18 cellular contexts compared by ENCODE assay signal in genomic region chr18:5618037-5618688, GRCh38.
A peak's percentile ranks its signal among the peaks of the same experiment; 100 is the strongest.
DNase-seq lines count a peak whose midpoint lies in the region; ATAC-seq, FAIRE-seq and TF ChIP-seq lines count a peak whose summit lies in the region.
"Had no signal": no experiment of that assay in that cellular context is flagged by ENCODE, and none has a peak within 500 bp of the region (broad histone marks: within the 10 kb centered on the region; RNA-seq: fewer than 3 reads in every experiment).

No MANE protein-coding gene starts in this region.

- H3K36me3 Mint-ChIP-seq in activated naive CD8-positive, alpha-beta T cell treated with anti-CD3 and anti-CD28 coated beads, Interleukin-2, amount 50 U/mL, for 24 hours (ENCODE audit: low read depth), result no peaks in the 10 kb centered on the region
- H3K36me3 Mint-ChIP-seq: CD14-positive monocyte; CD8-positive, alpha-beta T cell had no signal

- peaks cover 10% of the 10 kb centered on the region for H3K79me1 ChIP-seq in trophoblast cell (ENCODE audit: low read length)

- H3K4me1 Mint-ChIP-seq in activated naive CD8-positive, alpha-beta T cell treated with anti-CD3 and anti-CD28 coated beads, Interleukin-2, amount 50 U/mL, for 24 hours, result no peaks in the 10 kb centered on the region
- H3K4me1 Mint-ChIP-seq: CD14-positive monocyte had no signal

- H3K4me3 ChIP-seq in bronchial epithelial cell (ENCODE audit: low read depth, low read length) (no peak overlapping the region), trophoblast cell (ENCODE audit: low read depth, low read length) (no peak overlapping the region), body of pancreas (no peak overlapping the region), brain microvascular endothelial cell (ENCODE audit: low read depth, low read length) (no peak overlapping the region)
- H3K4me3 ChIP-seq: A549, GM23248 had no signal

- ATAC-seq in body of pancreas, result no peak
- no peak for ATAC-seq in activated naive CD8-positive, alpha-beta T cell treated with anti-CD3 and anti-CD28 coated beads, Interleukin-2, amount 50 U/mL, for 24 hours
- ATAC-seq: A549; CD8-positive, alpha-beta T cell had no signal

- H3K36me3 ChIP-seq in bronchial epithelial cell (ENCODE audit: control insufficient read depth, insufficient read depth, low read length), result no peaks in the 10 kb centered on the region
- peaks cover 0 to 2% of the 10 kb centered on the region in 2 experiments for H3K36me3 ChIP-seq in trophoblast cell (ENCODE audit: control insufficient read depth in 1 of 2, insufficient read depth in 2 of 2, low read length in 2 of 2)
- H3K36me3 ChIP-seq in body of pancreas (replicated peaks in 1 of 2; ENCODE audit: insufficient read depth in 1 of 2, low read depth in 2 of 2), result no peaks in the 10 kb centered on the region
- no peaks in the 10 kb centered on the region for H3K36me3 ChIP-seq in brain microvascular endothelial cell (replicated peaks)

- no peaks in the 10 kb centered on the region for H3K9me3 Mint-ChIP-seq in activated naive CD8-positive, alpha-beta T cell treated with anti-CD3 and anti-CD28 coated beads, Interleukin-2, amount 50 U/mL, for 24 hours
- H3K9me3 Mint-ChIP-seq: CD8-positive, alpha-beta T cell had no signal

- TF ChIP-seq CTCF in bronchial epithelial cell (IDR thresholded peaks at IDR 0.05; ENCODE audit: insufficient read depth, low read length, severe bottlenecking), result no peak
- TF ChIP-seq CTCF in body of pancreas (IDR thresholded peaks at IDR 0.05), result no peak
- no peak for TF ChIP-seq CTCF in brain microvascular endothelial cell (IDR thresholded peaks at IDR 0.05; ENCODE audit: low read depth, low read length, missing control alignments)

- FAIRE-seq in bronchial epithelial cell (lab: Jason Lieb, UNC) (peak; percentile 23), urothelium cell line (lab: Jason Lieb, UNC) (peak; percentile 27)
- FAIRE-seq: A549, G401.6, GM12891, H54 had no signal

- no peak overlapping the region for H4K8ac ChIP-seq in trophoblast cell (ENCODE audit: low read depth, low read length)

- no peak overlapping the region for H3K27ac Mint-ChIP-seq in activated naive CD8-positive, alpha-beta T cell treated with anti-CD3 and anti-CD28 coated beads, Interleukin-2, amount 50 U/mL, for 24 hours
- H3K27ac Mint-ChIP-seq: CD14-positive monocyte; CD8-positive, alpha-beta T cell had no signal

- peak overlapping the region; percentile 43 for H3K4me2 ChIP-seq in trophoblast cell (ENCODE audit: low read length)
- H3K4me2 ChIP-seq: A549 had no signal

- H3K27me3 ChIP-seq in bronchial epithelial cell (ENCODE audit: control insufficient read depth, insufficient read depth, low read length) (no peaks in the 10 kb centered on the region), trophoblast cell (ENCODE audit: insufficient read depth, low read length) (no peaks in the 10 kb centered on the region), body of pancreas (no peaks in the 10 kb centered on the region), brain microvascular endothelial cell (replicated peaks) (no peaks in the 10 kb centered on the region)

- H3K4me1 ChIP-seq in trophoblast cell (ENCODE audit: control insufficient read depth in 1 of 2, insufficient read depth in 2 of 2, low read length in 2 of 2), result peaks cover 2 to 7% of the 10 kb centered on the region in 2 experiments
- no peaks in the 10 kb centered on the region for H3K4me1 ChIP-seq in body of pancreas
- H3K4me1 ChIP-seq: A549 had no signal

- H3K27ac ChIP-seq in trophoblast cell (ENCODE audit: low read depth, low read length), result peak overlapping the region; percentile 94
- no peak overlapping the region for H3K27ac ChIP-seq in body of pancreas
- H3K27ac ChIP-seq in brain microvascular endothelial cell, result no peak overlapping the region
- H3K27ac ChIP-seq: A549, GM23248 had no signal

- no peak for DNase-seq in bronchial epithelial cell (ENCODE audit: low read depth)
- peak; percentile 38 for DNase-seq in foreskin melanocyte
- peak; percentile 10 to 96 for DNase-seq in trophoblast cell
- DNase-seq in urothelium cell line (ENCODE audit: low spot score), result no peak
- DNase-seq in body of pancreas, result no peak
- no peak for DNase-seq in brain microvascular endothelial cell
- no peak for DNase-seq in activated naive CD8-positive, alpha-beta T cell treated with anti-CD3 and anti-CD28 coated beads, Interleukin-2, amount 50 U/mL, for 24 hours
- DNase-seq: CD8-positive, alpha-beta T cell; COR-L47; DMS153; DMS79 treated with DMSO at 0.1 percent for 48 hours; EL; GM23248 had no signal

- H3K4me3 Mint-ChIP-seq in activated naive CD8-positive, alpha-beta T cell treated with anti-CD3 and anti-CD28 coated beads, Interleukin-2, amount 50 U/mL, for 24 hours, result no peak overlapping the region
- H3K4me3 Mint-ChIP-seq: CD14-positive monocyte; CD8-positive, alpha-beta T cell had no signal

- H3K9ac ChIP-seq in trophoblast cell (ENCODE audit: low read length), result no peak overlapping the region
- H3K9ac ChIP-seq: GM23248 had no signal

- no peak overlapping the region for H3K18ac ChIP-seq in trophoblast cell (ENCODE audit: low read length)

- H3K27me3 Mint-ChIP-seq in activated naive CD8-positive, alpha-beta T cell treated with anti-CD3 and anti-CD28 coated beads, Interleukin-2, amount 50 U/mL, for 24 hours, result peaks cover 1% of the 10 kb centered on the region

- H3K79me2 ChIP-seq in trophoblast cell (ENCODE audit: control insufficient read depth, insufficient read depth, low read length, poor library complexity), result peaks cover 2% of the 10 kb centered on the region

- no peak overlapping the region for H2BK120ac ChIP-seq in trophoblast cell (ENCODE audit: insufficient read depth, low read length, poor library complexity)

- WGBS in trophoblast cell (ENCODE audit: extremely low coverage, insufficient coverage, insufficient read length), result 100% methylated on average over 1 of the region's 6 CpGs
- WGBS in body of pancreas, 2 donors, result 66 to 80% methylated on average over 6 of the region's 6 CpGs

- peak overlapping the region; percentile 49 for H2BK5ac ChIP-seq in trophoblast cell (ENCODE audit: low read depth, low read length, poor library complexity)

- H3K9me3 ChIP-seq in trophoblast cell (ENCODE audit: insufficient read depth, low read depth, low read length), result no peaks in the 10 kb centered on the region
- no peaks in the 10 kb centered on the region for H3K9me3 ChIP-seq in body of pancreas
- H3K9me3 ChIP-seq: A549 had no signal

- H2BK12ac ChIP-seq in trophoblast cell (ENCODE audit: low read length), result no peak overlapping the region

- in situ Hi-C loops in brain microvascular endothelial cell (cut with HindIII; ENCODE audit: low pct_ligation_motif_present, low sequenced_read_pairs), result no loop called here

- no peak overlapping the region for H3K23ac ChIP-seq in trophoblast cell (ENCODE audit: low read length)

- H2AK5ac ChIP-seq in trophoblast cell (ENCODE audit: low read length), result no peak overlapping the region

- no peak overlapping the region for H4K91ac ChIP-seq in trophoblast cell (ENCODE audit: low read depth, low read length)

- H3K14ac ChIP-seq in trophoblast cell (ENCODE audit: low read length), result no peak overlapping the region

- intact Hi-C loops in body of pancreas (cut with DNase I), result no loop called here

- no peak for TF ChIP-seq POLR2A in body of pancreas (IDR thresholded peaks at IDR 0.05)

- no peak overlapping the region for H4K12ac ChIP-seq in trophoblast cell (ENCODE audit: low read depth, low read length)

- H3K4ac ChIP-seq in trophoblast cell (ENCODE audit: low read depth, low read length), result no peak overlapping the region

- no peak overlapping the region for H2AFZ ChIP-seq in trophoblast cell (ENCODE audit: insufficient read depth, low read length, poor library complexity)
- H2AFZ ChIP-seq: GM23248 had no signal

Comparison
In these comparisons a context has a peak if more than half of its experiments do, and no peak if none do; other contexts are left out.
1. DNase-seq: peak in foreskin melanocyte (single experiment) and trophoblast cell (2 of 2); none in bronchial epithelial cell (single experiment), urothelium cell line (single experiment), body of pancreas (0 of 4), brain microvascular endothelial cell (single experiment) and activated naive CD8-positive, alpha-beta T cell treated with anti-CD3 and anti-CD28 coated beads, Interleukin-2, amount 50 U/mL, for 24 hours (single experiment).